Comparison of ENCODE assay signal across 18 cellular contexts in the genomic region with DNA sequence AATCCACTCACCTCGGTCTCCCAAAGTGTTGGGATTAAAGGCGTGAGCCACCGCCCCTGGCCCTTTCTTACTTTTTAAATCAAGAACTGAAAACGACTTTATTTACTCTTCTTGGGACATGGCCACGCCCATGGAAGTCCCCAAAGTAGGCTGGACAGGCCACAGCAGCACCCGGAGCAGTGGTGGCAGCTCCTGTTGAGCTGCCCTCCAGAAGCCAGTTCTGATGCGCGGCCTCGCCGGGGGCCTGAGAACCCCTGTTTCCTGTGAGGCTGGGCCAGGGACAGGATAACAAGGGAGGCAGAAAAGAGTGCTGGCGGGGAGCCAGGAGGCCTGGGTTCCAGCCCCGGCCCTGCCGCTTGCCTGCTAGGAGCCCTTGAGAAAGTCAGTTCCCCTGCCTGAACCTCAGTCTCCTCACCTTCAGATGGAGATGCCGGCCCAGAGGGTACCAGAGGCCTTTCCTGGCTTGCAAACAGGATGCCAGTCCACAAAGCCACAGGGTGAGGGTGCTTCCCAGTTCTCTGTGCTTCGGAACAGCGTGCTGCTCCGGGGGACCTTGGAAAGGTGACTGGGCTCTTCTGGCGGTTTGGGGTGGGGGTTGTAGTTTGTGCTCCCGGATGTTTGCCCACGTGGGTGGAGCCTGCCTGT. TPM values are rescaled to one million over a fixed set of nuclear protein-coding genes. Genes with fewer than 3 reads are reported as not detected.
DNase-seq lines count a peak whose midpoint lies in the region; ATAC-seq and TF ChIP-seq lines count a peak whose summit lies in the region.
"Had no signal": no experiment of that assay in that cellular context is flagged by ENCODE, and none has a peak within 500 bp of the region (broad histone marks: within the 10 kb centered on the region; RNA-seq: fewer than 3 reads in every experiment).

No MANE protein-coding gene starts in this region.

- BruUV-seq in Calu3 (replicated peaks; lab: Mats Ljungman, UMichigan): no TSS peak

- WGBS in SK-N-SH (ENCODE audit: low lambda C conversion rate): 64% methylated on average over 16 of the region's 20 CpGs

- H3K4me2 ChIP-seq in SK-N-SH: no peak overlapping the region

- no peaks in the 10 kb centered on the region for H4K20me1 ChIP-seq in SK-N-SH (ENCODE audit: insufficient read depth)

- peak overlapping the region; percentile 18 for H3K27ac Mint-ChIP-seq in CD8-positive, alpha-beta T cell
- no peak overlapping the region for H3K27ac Mint-ChIP-seq in activated CD8-positive, alpha-beta T cell treated with anti-CD3 and anti-CD28 coated beads, Interleukin-2, amount 10 ng/mL, durations not matched to agents 7 days and 5 days
- no peak overlapping the region for H3K27ac Mint-ChIP-seq in Calu3 (ENCODE audit: unreplicated experiment)

- H3K36me3 Mint-ChIP-seq in CD8-positive, alpha-beta T cell: no peaks in the 10 kb centered on the region
- no peaks in the 10 kb centered on the region for H3K36me3 Mint-ChIP-seq in activated CD8-positive, alpha-beta T cell treated with anti-CD3 and anti-CD28 coated beads, Interleukin-2, amount 10 ng/mL, durations not matched to agents 7 days and 5 days (ENCODE audit: low read depth)
- no peaks in the 10 kb centered on the region for H3K36me3 Mint-ChIP-seq in Calu3 (ENCODE audit: insufficient read depth, unreplicated experiment)
- H3K36me3 Mint-ChIP-seq: CD8-positive, alpha-beta memory T cell had no signal

- H3K4me1 ChIP-seq in SK-N-SH (ENCODE audit: control insufficient read depth in 1 of 2, insufficient read depth in 2 of 2, low read depth in 1 of 2, low read length in 1 of 2): no peaks in the 10 kb centered on the region
- H3K4me1 ChIP-seq in CD8-positive, alpha-beta T cell (ENCODE audit: insufficient read depth, low read length): peaks cover 21% of the 10 kb centered on the region

- no peak overlapping the region for H3K4me3 ChIP-seq in SK-N-SH (ENCODE audit: low read depth in 2 of 2, low read length in 1 of 2)
- H3K4me3 ChIP-seq in CD8-positive, alpha-beta T cell (ENCODE audit: low read depth, low read length): no peak overlapping the region
- H3K4me3 ChIP-seq: GM23248 had no signal

- H3K27ac ChIP-seq in SK-N-SH (ENCODE audit: low read depth in 2 of 2, low read length in 1 of 2): no peak overlapping the region
- no peak overlapping the region for H3K27ac ChIP-seq in CD8-positive, alpha-beta T cell (ENCODE audit: low read depth, low read length)
- H3K27ac ChIP-seq: 22Rv1, GM23248 had no signal

- H3K9ac ChIP-seq in SK-N-SH: no peak overlapping the region
- H3K9ac ChIP-seq: GM23248 had no signal

- no peaks in the 10 kb centered on the region for H3K27me3 Mint-ChIP-seq in CD8-positive, alpha-beta T cell (ENCODE audit: low read depth)
- peaks cover 20% of the 10 kb centered on the region for H3K27me3 Mint-ChIP-seq in activated CD8-positive, alpha-beta T cell treated with anti-CD3 and anti-CD28 coated beads, Interleukin-2, amount 10 ng/mL, durations not matched to agents 7 days and 5 days (ENCODE audit: low read depth)
- H3K27me3 Mint-ChIP-seq in Calu3 (ENCODE audit: unreplicated experiment): peaks cover 10% of the 10 kb centered on the region

- no peaks in the 10 kb centered on the region for H3K36me3 ChIP-seq in SK-N-SH (replicated peaks in 1 of 2; ENCODE audit: control insufficient read depth in 1 of 2, insufficient read depth in 2 of 2, low read length in 1 of 2)
- H3K36me3 ChIP-seq in CD8-positive, alpha-beta T cell (ENCODE audit: insufficient read depth, low read length): no peaks in the 10 kb centered on the region

- no peaks in the 10 kb centered on the region for H3K79me2 ChIP-seq in SK-N-SH (ENCODE audit: insufficient read depth)

- H3F3A ChIP-seq in SK-N-SH (replicated peaks; ENCODE audit: insufficient read depth): no peaks in the 10 kb centered on the region

- no peak for TF ChIP-seq RAD21 in SK-N-SH (IDR thresholded peaks at IDR 0.05; ENCODE audit: low read length)

- CTCF ChIA-PET in SK-N-SH (lab: Yijun Ruan, JAX): interaction anchor here (1.5 kb wide), 1 partner anchor 27 kb away, joined by 5 read pairs; no protein-coding TSS in a partner anchor
- CTCF ChIA-PET in CD8-positive, alpha-beta T cell (lab: Charles Lee): interaction anchor here (0.6 kb wide), 1 partner anchor 9 kb away, joined by 3 read pairs; no protein-coding TSS in a partner anchor
- CTCF ChIA-PET in activated CD8-positive, alpha-beta T cell treated with anti-CD3 and anti-CD28 coated beads, Interleukin-2, amount 10 ng/mL, durations not matched to agents 7 days and 5 days (lab: Charles Lee): interaction anchor here (1.1 kb wide), 1 partner anchor 22 kb away, joined by 3 read pairs; no protein-coding TSS in a partner anchor
- CTCF ChIA-PET in Calu3 (lab: Charles Lee): no interaction called here

- DNase-seq in SK-N-SH: peak; percentile 59
- DNase-seq in CD8-positive, alpha-beta T cell: peak in 4 of 7 experiments; percentile 30 to 68 (median 32)
- DNase-seq in activated CD8-positive, alpha-beta T cell treated with anti-CD3 and anti-CD28 coated beads, Interleukin-2, amount 10 ng/mL, durations not matched to agents 7 days and 5 days: no peak
- peak; percentile 73 for DNase-seq in mesenteric fat pad (ENCODE audit: low spot score)
- no peak for DNase-seq in Calu3
- DNase-seq in COR-L47 (lab: John Stamatoyannopoulos, UW): no peak
- DNase-seq: effector CD4-positive, alpha-beta T cell; GM23248; IMR-90; NCI-H1105 treated with DMSO at 0.1 percent for 48 hours; NCI-H2227 treated with DMSO at 0.1 percent for 48 hours; NK-92 treated with Interleukin-12 subunit alpha and Interleukin-12 subunit beta, amount 100 ng/mL, for 24 hours; retina had no signal

- intact Hi-C loops in CD8-positive, alpha-beta T cell (cut with DNase I, micrococcal nuclease): no loop called here
- intact Hi-C loops in Calu3 (cut with micrococcal nuclease; ENCODE audit: unreplicated experiment): no loop called here

- H2AFZ ChIP-seq in SK-N-SH (ENCODE audit: low read depth): no peak overlapping the region
- H2AFZ ChIP-seq: GM23248 had no signal

- TF ChIP-seq CTCF in SK-N-SH (IDR thresholded peaks at IDR 0.05) (no peak), Calu3 (IDR thresholded peaks at IDR 0.05; ENCODE audit: unreplicated experiment) (no peak)
- TF ChIP-seq CTCF in CD8-positive, alpha-beta T cell (IDR thresholded peaks at IDR 0.05): no peak

- TF ChIP-seq EP300 in SK-N-SH (IDR thresholded peaks at IDR 0.05; ENCODE audit: borderline replicate concordance in 1 of 2, low read depth in 1 of 2, low read length in 1 of 2): no peak

- ATAC-seq in SK-N-SH treated with all-trans-retinoic acid at 6 μM for 48 hours (no peak), HG02623 (IDR thresholded peaks at IDR 0.05; ENCODE audit: unreplicated experiment) (no peak)
- peak; percentile 42 for ATAC-seq in CD8-positive, alpha-beta T cell
- peak; percentile 23 for ATAC-seq in activated CD8-positive, alpha-beta T cell treated with anti-CD3 and anti-CD28 coated beads, Interleukin-2, amount 10 ng/mL, durations not matched to agents 7 days and 5 days

- peak overlapping the region; percentile 39 for H3K4me3 Mint-ChIP-seq in CD8-positive, alpha-beta T cell
- H3K4me3 Mint-ChIP-seq in activated CD8-positive, alpha-beta T cell treated with anti-CD3 and anti-CD28 coated beads, Interleukin-2, amount 10 ng/mL, durations not matched to agents 7 days and 5 days: no peak overlapping the region
- no peak overlapping the region for H3K4me3 Mint-ChIP-seq in Calu3 (ENCODE audit: low read depth, unreplicated experiment)
- H3K4me3 Mint-ChIP-seq: CD8-positive, alpha-beta memory T cell had no signal

- no peaks in the 10 kb centered on the region for H3K9me2 ChIP-seq in SK-N-SH

- peaks cover 21% of the 10 kb centered on the region for H3K4me1 Mint-ChIP-seq in CD8-positive, alpha-beta T cell (ENCODE audit: low read depth)
- peaks cover 13% of the 10 kb centered on the region for H3K4me1 Mint-ChIP-seq in activated CD8-positive, alpha-beta T cell treated with anti-CD3 and anti-CD28 coated beads, Interleukin-2, amount 10 ng/mL, durations not matched to agents 7 days and 5 days (ENCODE audit: low read depth)
- no peaks in the 10 kb centered on the region for H3K4me1 Mint-ChIP-seq in Calu3 (ENCODE audit: low read depth, unreplicated experiment)

- no peaks in the 10 kb centered on the region for H3K27me3 ChIP-seq in SK-N-SH (ENCODE audit: insufficient read depth)
- no peaks in the 10 kb centered on the region for H3K27me3 ChIP-seq in CD8-positive, alpha-beta T cell (ENCODE audit: insufficient read depth, low read length)

- POLR2A ChIA-PET in SK-N-SH (lab: Yijun Ruan, JAX): no interaction called here
- POLR2A ChIA-PET in CD8-positive, alpha-beta T cell (lab: Charles Lee): no interaction called here
- POLR2A ChIA-PET in activated CD8-positive, alpha-beta T cell treated with anti-CD3 and anti-CD28 coated beads, Interleukin-2, amount 10 ng/mL, durations not matched to agents 7 days and 5 days (lab: Charles Lee): no interaction called here

- H3K9me3 ChIP-seq in SK-N-SH: no peaks in the 10 kb centered on the region
- H3K9me3 ChIP-seq in CD8-positive, alpha-beta T cell (ENCODE audit: low read length): no peaks in the 10 kb centered on the region

- H3K9me3 Mint-ChIP-seq in CD8-positive, alpha-beta T cell: no peaks in the 10 kb centered on the region
- no peaks in the 10 kb centered on the region for H3K9me3 Mint-ChIP-seq in activated CD8-positive, alpha-beta T cell treated with anti-CD3 and anti-CD28 coated beads, Interleukin-2, amount 10 ng/mL, durations not matched to agents 7 days and 5 days (ENCODE audit: insufficient read depth)
- no peaks in the 10 kb centered on the region for H3K9me3 Mint-ChIP-seq in Calu3 (ENCODE audit: low read depth, unreplicated experiment)
- H3K9me3 Mint-ChIP-seq: CD8-positive, alpha-beta memory T cell had no signal

TF ChIP-seq in SK-N-SH treated with all-trans-retinoic acid at 6 μM for 48 hours, 23 proteins besides CTCF, POLR2A, EP300 and RAD21 (continues in another document):
- TF ChIP-seq, protein P1, sequence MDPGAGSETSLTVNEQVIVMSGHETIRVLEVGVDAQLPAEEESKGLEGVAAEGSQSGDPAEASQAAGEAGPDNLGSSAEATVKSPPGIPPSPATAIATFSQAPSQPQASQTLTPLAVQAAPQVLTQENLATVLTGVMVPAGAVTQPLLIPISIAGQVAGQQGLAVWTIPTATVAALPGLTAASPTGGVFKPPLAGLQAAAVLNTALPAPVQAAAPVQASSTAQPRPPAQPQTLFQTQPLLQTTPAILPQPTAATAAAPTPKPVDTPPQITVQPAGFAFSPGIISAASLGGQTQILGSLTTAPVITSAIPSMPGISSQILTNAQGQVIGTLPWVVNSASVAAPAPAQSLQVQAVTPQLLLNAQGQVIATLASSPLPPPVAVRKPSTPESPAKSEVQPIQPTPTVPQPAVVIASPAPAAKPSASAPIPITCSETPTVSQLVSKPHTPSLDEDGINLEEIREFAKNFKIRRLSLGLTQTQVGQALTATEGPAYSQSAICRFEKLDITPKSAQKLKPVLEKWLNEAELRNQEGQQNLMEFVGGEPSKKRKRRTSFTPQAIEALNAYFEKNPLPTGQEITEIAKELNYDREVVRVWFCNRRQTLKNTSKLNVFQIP (CRISPR knock-in tag; IDR thresholded peaks at IDR 0.05; ENCODE audit: borderline replicate concordance, low read depth): no peak

RNA-seq across cellular contexts. Expression of a gene that starts 59.4 kb away (rescaled TPM):
- not detected in 2 replicates for polyA plus RNA-seq in SK-N-SH (2012; rRNA removed)
- polyA plus RNA-seq in SK-N-SH (2012; cell fraction: cytosol; rRNA removed): not detected in 2 replicates
- polyA plus RNA-seq in SK-N-SH (2012; cell fraction: nucleus; rRNA removed): not detected in 2 replicates
- total RNA-seq in CD8-positive, alpha-beta T cell: 100 to 1,000 TPM; 423 to 424 TPM
- total RNA-seq in activated CD8-positive, alpha-beta T cell treated with anti-CD3 and anti-CD28 coated beads, Interleukin-2, amount 10 ng/mL, durations not matched to agents 7 days and 5 days: 100 to 1,000 TPM; 144 to 147 TPM
- total RNA-seq in mesenteric fat pad: 3.4 TPM
- total RNA-seq in Calu3 (2022): 0.28 and 1.3 TPM in 2 replicates
- total RNA-seq: IMR-90 had no signal
- polyA plus RNA-seq: neural cell had no signal

Comparison
In these comparisons a context has a peak if more than half of its experiments do, and no peak if none do; other contexts are left out.
1. DNase-seq: peak in SK-N-SH (single experiment), CD8-positive, alpha-beta T cell (4 of 7) and mesenteric fat pad (single experiment); none in activated CD8-positive, alpha-beta T cell treated with anti-CD3 and anti-CD28 coated beads, Interleukin-2, amount 10 ng/mL, durations not matched to agents 7 days and 5 days (single experiment), Calu3 (single experiment) and COR-L47 (single experiment).
2. ATAC-seq: peak in CD8-positive, alpha-beta T cell (single experiment) and activated CD8-positive, alpha-beta T cell treated with anti-CD3 and anti-CD28 coated beads, Interleukin-2, amount 10 ng/mL, durations not matched to agents 7 days and 5 days (single experiment); none in SK-N-SH treated with all-trans-retinoic acid at 6 μM for 48 hours (single experiment) and HG02623 (single experiment).
3. RNA of a gene that starts 59.4 kb away (total RNA-seq): 423 to 424 TPM in CD8-positive, alpha-beta T cell and 144 to 147 TPM in activated CD8-positive, alpha-beta T cell treated with anti-CD3 and anti-CD28 coated beads, Interleukin-2, amount 10 ng/mL, durations not matched to agents 7 days and 5 days; 3.4 TPM in mesenteric fat pad (single experiment) and 0.28 to 1.3 TPM in Calu3; every median in the first group is over 10 times any median in the second.